11 cellular contexts compared by ENCODE assay signal in genomic region chr6:36907781-36908180, GRCh38. TPM values are rescaled to one million over a fixed set of nuclear protein-coding genes. Genes with fewer than 3 reads are reported as not detected.
DNase-seq lines count a peak whose midpoint lies in the region; ATAC-seq and TF ChIP-seq lines count a peak whose summit lies in the region.
"Had no signal": no experiment of that assay in that cellular context is flagged by ENCODE, and none has a peak within 500 bp of the region (broad histone marks: within the 10 kb centered on the region; RNA-seq: fewer than 3 reads in every experiment).

No MANE protein-coding gene starts in this region.

- H3K27me3 ChIP-seq in heart right ventricle = no peaks in the 10 kb centered on the region
- H3K27me3 ChIP-seq in smooth muscle cell (ENCODE audit: low read depth) = no peaks in the 10 kb centered on the region

- intact Hi-C loops in heart right ventricle (cut with DNase I) = loop anchor here in 3 of 10 donors (5.0 kb wide), 2 partner anchors 70 to 80 kb away; partner anchors contain the start of gene MTCH1 (in 1 of the 3)

- peaks cover 8% of the 10 kb centered on the region for H3K79me2 ChIP-seq in smooth muscle cell (ENCODE audit: low read depth)

- H4K20me1 ChIP-seq in smooth muscle cell (ENCODE audit: low read depth) = peaks cover 24% of the 10 kb centered on the region

- H2AFZ ChIP-seq in smooth muscle cell (ENCODE audit: low read depth) = no peak overlapping the region

- in situ Hi-C loops in astrocyte of the cerebellum (cut with HindIII; ENCODE audit: low sequenced_read_pairs) = loop anchor here (5.0 kb wide), 1 partner anchor 95 kb away; no protein-coding TSS in a partner anchor

- H3K4me3 ChIP-seq in astrocyte of the cerebellum (ENCODE audit: low read depth, low read length) (no peak overlapping the region), heart right ventricle (no peak overlapping the region), smooth muscle cell (no peak overlapping the region)

- H3K27ac ChIP-seq in heart right ventricle (peak overlapping the region; percentile 41 to 77 (median 60)), smooth muscle cell (ENCODE audit: low read depth) (peak overlapping the region; percentile 69)

- peaks cover 0 to 88% (median 29%) of the 10 kb centered on the region in 9 donors for H3K36me3 ChIP-seq in heart right ventricle
- peaks cover 5% of the 10 kb centered on the region for H3K36me3 ChIP-seq in smooth muscle cell (ENCODE audit: low read depth)

- H3K4me1 ChIP-seq in heart right ventricle (peaks cover 8 to 64% (median 37%) of the 10 kb centered on the region in 9 donors), smooth muscle cell (ENCODE audit: low read depth) (peaks cover 15% of the 10 kb centered on the region)

- no peak for TF ChIP-seq CTCF in astrocyte of the cerebellum (IDR thresholded peaks at IDR 0.05; ENCODE audit: low read depth, low read length, missing control alignments)
- TF ChIP-seq CTCF in heart right ventricle (IDR thresholded peaks at IDR 0.05) = no peak
- no peak for TF ChIP-seq CTCF in smooth muscle cell (IDR thresholded peaks at IDR 0.05; ENCODE audit: borderline replicate concordance, insufficient read depth, poor library complexity, severe bottlenecking)

- WGBS in heart right ventricle, 2 donors = 19 to 34% methylated on average over 5 of the region's 5 CpGs
- 84% methylated on average over 5 of the region's 5 CpGs for WGBS in smooth muscle cell (ENCODE audit: low lambda C conversion rate)

- ATAC-seq in heart right ventricle (peak; percentile 57 to 95 (median 92)), HG02571 (IDR thresholded peaks at IDR 0.05; ENCODE audit: unreplicated experiment) (no peak), HG03439 (IDR thresholded peaks at IDR 0.05; ENCODE audit: unreplicated experiment) (no peak)

- H3F3A ChIP-seq in smooth muscle cell (ENCODE audit: low read depth) = peaks cover 15% of the 10 kb centered on the region

- peak overlapping the region; percentile 64 for H3K4me2 ChIP-seq in smooth muscle cell

- H3K9ac ChIP-seq in smooth muscle cell (ENCODE audit: low read depth) = no peak overlapping the region

- H3K9me3 ChIP-seq in heart right ventricle = no peaks in the 10 kb centered on the region
- no peaks in the 10 kb centered on the region for H3K9me3 ChIP-seq in smooth muscle cell (replicated peaks; ENCODE audit: low read depth)

- DNase-seq in Daoy (ENCODE audit: low read depth) (peak; percentile 11), astrocyte of the cerebellum (ENCODE audit: low read depth) (peak; percentile 31), heart right ventricle (peak; percentile 56 to 72), smooth muscle cell (lab: John Stamatoyannopoulos, UW; ENCODE audit: unreplicated experiment) (no peak), kidney tubule cell (ENCODE audit: low spot score) (no peak), GM03348 (ENCODE audit: low spot score) (no peak)
- DNase-seq: activated CD4-positive, alpha-beta memory T cell treated with anti-CD3 and anti-CD28 coated beads, Interleukin-2, amount 10 ng/mL, durations not matched to agents 7 days and 5 days; H9 had no signal

RNA-seq across cellular contexts. Expression of gene C6orf89, which starts 22.0 kb away (rescaled TPM):
- total RNA-seq in Daoy (2014; rRNA removed; shearing (Covaris generic)) = 38.7 and 48.3 TPM in 2 replicates
- total RNA-seq in heart right ventricle (100 to 1,000 TPM in 1 of 10 donors, 10 to 100 TPM in 9; 64.6 to 104 (median 74.7) TPM), smooth muscle cell (40.7 and 45.7 TPM in 2 replicates)
- polyA plus RNA-seq in heart right ventricle (10 to 100 TPM; 22.5 to 23.1 TPM), smooth muscle cell (43.7 and 44.6 TPM in 2 replicates)

RNA-seq across cellular contexts. Expression of gene PPIL1, which starts 33.2 kb away (rescaled TPM):
- total RNA-seq in Daoy (2014; rRNA removed; shearing (Covaris generic)) = 88.3 and 108 TPM in 2 replicates
- total RNA-seq in heart right ventricle (100 to 1,000 TPM in 2 of 10 donors, 10 to 100 TPM in 8; 34.5 to 106 (median 49.2) TPM), smooth muscle cell (49.3 and 57.6 TPM in 2 replicates)
- polyA plus RNA-seq in heart right ventricle (10 to 100 TPM; 21.1 to 50.3 TPM), smooth muscle cell (34.6 and 45.4 TPM in 2 replicates)

RNA-seq across cellular contexts. Expression of gene PI16, which starts 46.8 kb away (rescaled TPM):
- total RNA-seq in Daoy (2014; rRNA removed; shearing (Covaris generic)) = 0.06 TPM in 1 of 2 replicates, not detected in the other
- total RNA-seq in heart right ventricle (10 to 100 TPM in 9 of 10 donors, 1 to 10 TPM in 1; 4.4 to 38.9 (median 18.7) TPM), smooth muscle cell (1.2 and 4.1 TPM in 2 replicates)
- polyA plus RNA-seq in heart right ventricle (10 to 100 TPM in 1 of 2 donors, 1 to 10 TPM in 1; 6.3 to 38.6 TPM), smooth muscle cell (7.2 and 9.6 TPM in 2 replicates)
- total RNA-seq: H9, SK-MEL-5 had no signal

Comparison
In these comparisons a context has a peak if more than half of its experiments do, and no peak if none do; other contexts are left out.
1. DNase-seq: peak in Daoy (single experiment), astrocyte of the cerebellum (single experiment) and heart right ventricle (2 of 2); none in smooth muscle cell (single experiment), kidney tubule cell (single experiment) and GM03348 (single experiment).
2. ATAC-seq: peak in heart right ventricle (8 of 8); none in HG02571 (single experiment) and HG03439 (single experiment).